In the genomic region with DNA sequence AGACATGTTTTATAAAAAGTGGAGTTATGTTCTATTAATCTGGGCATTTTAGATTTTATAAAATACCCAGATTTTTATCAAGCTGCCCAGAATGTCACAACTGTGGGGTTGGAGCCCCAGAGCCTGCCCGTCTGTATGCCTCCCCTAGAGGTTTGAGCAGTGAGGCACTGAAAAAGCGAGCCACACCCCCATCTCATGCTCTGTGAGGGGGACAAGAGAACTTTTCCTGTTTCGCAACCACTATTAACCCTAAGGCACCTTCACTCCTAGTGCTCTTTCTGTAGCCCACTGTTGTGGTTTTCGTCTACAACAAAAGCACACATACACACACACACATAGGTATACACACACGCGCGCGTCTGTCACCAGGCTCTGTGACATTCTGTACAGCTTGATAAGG, we compare ENCODE assay signal across 1 cellular context.
TF ChIP-seq lines count a peak whose summit lies in the region.

No MANE protein-coding gene starts in this region.

TF ChIP-seq in IMR-90, 13 proteins besides CTCF, POLR2A, EP300 and RAD21:
- TF ChIP-seq RFX5 (IDR thresholded peaks at IDR 0.05; ENCODE audit: low read depth, low read length) (no peak), CEBPB (IDR thresholded peaks at IDR 0.05; ENCODE audit: low read depth, low read length) (peak; percentile 40; the same call in 1 of the 2 replicates)
